32 cellular contexts compared by ENCODE assay signal in the genomic region with DNA sequence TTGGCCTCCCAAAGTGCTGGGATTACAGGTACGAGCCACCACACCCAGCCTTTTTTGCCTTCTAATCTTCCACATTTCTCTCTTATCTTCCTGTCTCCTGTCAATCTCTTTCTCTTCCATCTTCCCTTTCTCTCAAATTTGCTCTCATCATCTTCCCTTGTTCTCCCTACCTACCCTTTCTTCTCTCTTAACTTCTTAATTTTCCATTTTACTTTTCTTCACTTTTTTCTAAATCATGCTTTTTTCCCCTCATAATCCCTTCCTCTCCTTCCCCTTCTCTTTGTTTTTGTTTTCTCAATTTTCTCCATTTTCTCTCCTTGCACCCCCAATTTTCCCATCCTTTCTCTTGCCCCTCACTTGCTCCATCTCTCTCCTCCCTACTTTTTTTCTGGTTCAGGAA.
"Had no signal": no experiment of that assay in that cellular context is flagged by ENCODE, and none has a peak within 500 bp of the region (broad histone marks: within the 10 kb centered on the region; RNA-seq: fewer than 3 reads in every experiment).

No MANE protein-coding gene starts in this region.

- H3K36me3 ChIP-seq: neural progenitor cell, ovary, right lobe of liver, spleen, suprapubic skin, tibial artery, transverse colon, upper lobe of right lung, vagina had no signal

- H3K4me1 ChIP-seq: parathyroid adenoma, psoas muscle, right lobe of liver, spleen, suprapubic skin, testis, tibial artery, transverse colon, upper lobe of right lung, vagina had no signal

- H3K27ac Mint-ChIP-seq: natural killer cell; neural progenitor cell; progenitor cell of endocrine pancreas; stimulated activated memory B cell treated with anti-CD40 and anti-IgM and Interleukin-4, amounts not matched to agents 10 μg/mL and 1 μg/mL and 100 μg/mL, for 72 hours; stimulated activated naive CD8-positive, alpha-beta T cell treated with anti-CD3 and anti-CD28 coated beads, Interleukin-15, amount 100 ng/mL, for 72 hours; type B pancreatic cell had no signal

- H3K9me3 ChIP-seq: ovary, psoas muscle, right lobe of liver, suprapubic skin, testis, transverse colon, upper lobe of right lung, vagina had no signal

- H3K27me3 ChIP-seq: neural progenitor cell, ovary, right lobe of liver, spleen, suprapubic skin, testis, tibial artery, transverse colon, vagina had no signal

- DNase-seq: naive thymus-derived CD4-positive, alpha-beta T cell; natural killer cell; occipital lobe; ovary; posterior cingulate gyrus; psoas muscle; right cardiac atrium; right lobe of liver; spleen; stimulated activated CD4-positive, alpha-beta T cell treated with anti-CD3 and anti-CD28 coated beads, Interleukin-12 subunit alpha, Interleukin-12 subunit beta, amount 100 ng/mL, for 4 hours; stimulated activated CD4-positive, alpha-beta T cell treated with anti-CD3 and anti-CD28 coated beads, Interleukin-1b, Interleukin-23, amount 100 ng/mL, for 48 hours; stimulated activated CD4-positive, alpha-beta T cell treated with anti-CD3 and anti-CD28 coated beads, Interleukin-4, amount 100 ng/mL, for 1 hour; stimulated activated CD4-positive, alpha-beta T cell treated with anti-CD3 and anti-CD28 coated beads, Interleukin-4, amount 100 ng/mL, for 4 hours; stimulated activated CD8-positive, alpha-beta memory T cell treated with anti-CD3 and anti-CD28 coated beads, Interleukin-4, amount 100 ng/mL, for 48 hours; stimulated activated naive CD4-positive, alpha-beta T cell; stimulated activated naive CD8-positive, alpha-beta T cell treated with anti-CD3 and anti-CD28 coated beads, Interleukin-15, amount 100 ng/mL, for 72 hours; stimulated activated naive CD8-positive, alpha-beta T cell treated with anti-CD3 and anti-CD28 coated beads, Interleukin-15, Interleukin-2, amounts not matched to agents 100 U/mL and 50 U/mL, for 24 hours; substantia nigra; testis; tibial artery; transverse colon; upper lobe of right lung had no signal

- H3K27ac ChIP-seq: neural progenitor cell, ovary, parathyroid adenoma, psoas muscle, right lobe of liver, skin epidermis, spleen, suprapubic skin, testis, tibial artery, transverse colon, upper lobe of right lung, vagina had no signal

- H3K4me2 ChIP-seq: neural progenitor cell, smooth muscle cell had no signal

- ATAC-seq: naive thymus-derived CD4-positive, alpha-beta T cell; natural killer cell; psoas muscle; right cardiac atrium; right lobe of liver; stimulated activated memory B cell treated with anti-CD40 and anti-IgM and Interleukin-4, amounts not matched to agents 10 μg/mL and 1 μg/mL and 100 μg/mL, for 72 hours; stimulated activated naive CD8-positive, alpha-beta T cell treated with anti-CD3 and anti-CD28 coated beads, Interleukin-15, amount 100 ng/mL, for 72 hours; stimulated activated naive CD8-positive, alpha-beta T cell treated with anti-CD3 and anti-CD28 coated beads, Interleukin-15, Interleukin-2, amounts not matched to agents 100 U/mL and 50 U/mL, for 24 hours; upper lobe of right lung had no signal

- H3K9me3 Mint-ChIP-seq: natural killer cell; stimulated activated naive CD8-positive, alpha-beta T cell treated with anti-CD3 and anti-CD28 coated beads, Interleukin-15, amount 100 ng/mL, for 72 hours had no signal

- H3K4me3 ChIP-seq: neural progenitor cell, ovary, psoas muscle, right lobe of liver, skin epidermis, smooth muscle cell, spleen, suprapubic skin, testis, tibial artery, transverse colon, upper lobe of right lung, vagina had no signal

- H3K9ac ChIP-seq: neural progenitor cell, parathyroid adenoma had no signal

- H3K4me1 Mint-ChIP-seq: naive thymus-derived CD4-positive, alpha-beta T cell; natural killer cell; stimulated activated memory B cell treated with anti-CD40 and anti-IgM and Interleukin-4, amounts not matched to agents 10 μg/mL and 1 μg/mL and 100 μg/mL, for 72 hours; stimulated activated naive CD8-positive, alpha-beta T cell treated with anti-CD3 and anti-CD28 coated beads, Interleukin-15, amount 100 ng/mL, for 72 hours had no signal

- H3K4me3 Mint-ChIP-seq: naive thymus-derived CD4-positive, alpha-beta T cell; natural killer cell; nephron; neural progenitor cell; stimulated activated memory B cell treated with anti-CD40 and anti-IgM and Interleukin-4, amounts not matched to agents 10 μg/mL and 1 μg/mL and 100 μg/mL, for 72 hours; stimulated activated naive CD8-positive, alpha-beta T cell treated with anti-CD3 and anti-CD28 coated beads, Interleukin-15, amount 100 ng/mL, for 72 hours; type B pancreatic cell had no signal

- H3K36me3 Mint-ChIP-seq: naive thymus-derived CD4-positive, alpha-beta T cell; natural killer cell; stimulated activated memory B cell treated with anti-CD40 and anti-IgM and Interleukin-4, amounts not matched to agents 10 μg/mL and 1 μg/mL and 100 μg/mL, for 72 hours; type B pancreatic cell had no signal
